In genomic region chr3:9730747-9731205, GRCh38 we compare ENCODE assay signal across 9 cellular contexts. TPM values are rescaled to one million over a fixed set of nuclear protein-coding genes. Genes with fewer than 3 reads are reported as not detected.
DNase-seq lines count a peak whose midpoint lies in the region; ATAC-seq and TF ChIP-seq lines count a peak whose summit lies in the region.
"Had no signal": no experiment of that assay in that cellular context is flagged by ENCODE, and none has a peak within 500 bp of the region (broad histone marks: within the 10 kb centered on the region; RNA-seq: fewer than 3 reads in every experiment).

No MANE protein-coding gene starts in this region.

- peak overlapping the region; percentile 62 for H2AFZ ChIP-seq in neural cell (ENCODE audit: low read depth, low read length)

- no peaks in the 10 kb centered on the region for H3K36me3 ChIP-seq in neural cell (ENCODE audit: insufficient read depth, low read length)

- no peak for TF ChIP-seq RAD21 in neural cell (conservative IDR thresholded peaks at IDR 0.05)

- H3K27ac ChIP-seq in neural cell (ENCODE audit: low read length), result peak overlapping the region; percentile 94

- peak overlapping the region; percentile 57 for H3K4me3 ChIP-seq in epithelial cell of esophagus (ENCODE audit: low read length)
- H3K4me3 ChIP-seq in neural cell (ENCODE audit: low read length), result peak overlapping the region; percentile 97

- H3K9me3 ChIP-seq in neural cell (ENCODE audit: low read length), result no peaks in the 10 kb centered on the region

- no peaks in the 10 kb centered on the region for H3K27me3 ChIP-seq in neural cell (ENCODE audit: insufficient read depth, low read depth, low read length)

- peak overlapping the region; percentile 92 for H3K9ac ChIP-seq in neural cell (ENCODE audit: low read length)

- H3K9me2 ChIP-seq in neural cell (ENCODE audit: insufficient read depth, low read length), result no peaks in the 10 kb centered on the region

- no peaks in the 10 kb centered on the region for H3F3A ChIP-seq in neural cell (ENCODE audit: insufficient read depth, low read length, poor library complexity, severe bottlenecking)

- peaks cover 23% of the 10 kb centered on the region for H3K79me2 ChIP-seq in neural cell (replicated peaks; ENCODE audit: insufficient read depth, low read length)

- H4K20me1 ChIP-seq in neural cell (ENCODE audit: insufficient read depth), result no peaks in the 10 kb centered on the region

- ATAC-seq in GM18517 (IDR thresholded peaks at IDR 0.05; ENCODE audit: unreplicated experiment), result peak; percentile 45
- peak; percentile 30 for ATAC-seq in HG02981 (IDR thresholded peaks at IDR 0.05; ENCODE audit: unreplicated experiment)

- H3K4me2 ChIP-seq in neural cell (ENCODE audit: low read length), result peak overlapping the region; percentile 45

- TF ChIP-seq CTCF in epithelial cell of esophagus (IDR thresholded peaks at IDR 0.05; ENCODE audit: insufficient read depth, low read depth, low read length, missing control alignments) (no peak), neural cell (IDR thresholded peaks at IDR 0.05; ENCODE audit: poor library complexity, severe bottlenecking) (no peak)

- DNase-seq in AG08396 (ENCODE audit: low spot score) (peak; percentile 34), OCI-M2 (lab: John Stamatoyannopoulos, UW; ENCODE audit: unreplicated experiment) (peak; percentile 80), epithelial cell of esophagus (ENCODE audit: low read depth) (no peak), occipital lobe (lab: John Stamatoyannopoulos, UW) (no peak), midbrain (lab: John Stamatoyannopoulos, UW) (no peak)

- no peak for TF ChIP-seq EP300 in neural cell (conservative IDR thresholded peaks at IDR 0.05; ENCODE audit: poor library complexity, severe bottlenecking)

TF ChIP-seq in neural cell, 6 proteins besides CTCF, POLR2A, EP300 and RAD21:
- TF ChIP-seq MXI1 (conservative IDR thresholded peaks at IDR 0.05; ENCODE audit: poor library complexity, severe bottlenecking) (no peak), TAF1 (IDR thresholded peaks at IDR 0.05; ENCODE audit: low read depth) (no peak), EZH2 (IDR thresholded peaks at IDR 0.05; ENCODE audit: borderline replicate concordance, insufficient read depth, low read length, poor library complexity, severe bottlenecking) (no peak), POLR2AphosphoS5 (IDR thresholded peaks at IDR 0.05) (no peak), SMC3 (conservative IDR thresholded peaks at IDR 0.05; ENCODE audit: poor library complexity) (no peak)
- TF ChIP-seq, protein P1, sequence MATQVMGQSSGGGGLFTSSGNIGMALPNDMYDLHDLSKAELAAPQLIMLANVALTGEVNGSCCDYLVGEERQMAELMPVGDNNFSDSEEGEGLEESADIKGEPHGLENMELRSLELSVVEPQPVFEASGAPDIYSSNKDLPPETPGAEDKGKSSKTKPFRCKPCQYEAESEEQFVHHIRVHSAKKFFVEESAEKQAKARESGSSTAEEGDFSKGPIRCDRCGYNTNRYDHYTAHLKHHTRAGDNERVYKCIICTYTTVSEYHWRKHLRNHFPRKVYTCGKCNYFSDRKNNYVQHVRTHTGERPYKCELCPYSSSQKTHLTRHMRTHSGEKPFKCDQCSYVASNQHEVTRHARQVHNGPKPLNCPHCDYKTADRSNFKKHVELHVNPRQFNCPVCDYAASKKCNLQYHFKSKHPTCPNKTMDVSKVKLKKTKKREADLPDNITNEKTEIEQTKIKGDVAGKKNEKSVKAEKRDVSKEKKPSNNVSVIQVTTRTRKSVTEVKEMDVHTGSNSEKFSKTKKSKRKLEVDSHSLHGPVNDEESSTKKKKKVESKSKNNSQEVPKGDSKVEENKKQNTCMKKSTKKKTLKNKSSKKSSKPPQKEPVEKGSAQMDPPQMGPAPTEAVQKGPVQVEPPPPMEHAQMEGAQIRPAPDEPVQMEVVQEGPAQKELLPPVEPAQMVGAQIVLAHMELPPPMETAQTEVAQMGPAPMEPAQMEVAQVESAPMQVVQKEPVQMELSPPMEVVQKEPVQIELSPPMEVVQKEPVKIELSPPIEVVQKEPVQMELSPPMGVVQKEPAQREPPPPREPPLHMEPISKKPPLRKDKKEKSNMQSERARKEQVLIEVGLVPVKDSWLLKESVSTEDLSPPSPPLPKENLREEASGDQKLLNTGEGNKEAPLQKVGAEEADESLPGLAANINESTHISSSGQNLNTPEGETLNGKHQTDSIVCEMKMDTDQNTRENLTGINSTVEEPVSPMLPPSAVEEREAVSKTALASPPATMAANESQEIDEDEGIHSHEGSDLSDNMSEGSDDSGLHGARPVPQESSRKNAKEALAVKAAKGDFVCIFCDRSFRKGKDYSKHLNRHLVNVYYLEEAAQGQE (IDR thresholded peaks at IDR 0.05; ENCODE audit: borderline replicate concordance), result no peak

RNA-seq across cellular contexts. Expression of gene BRPF1, which starts 0.8 kb away (rescaled TPM):
- 14.9 and 18.0 TPM in 2 replicates for polyA plus RNA-seq in neural cell
- polyA minus RNA-seq in neural cell, result 30.0 and 30.9 TPM in 2 replicates
- 16.8 TPM for total RNA-seq in occipital lobe

RNA-seq across cellular contexts. Expression of gene OGG1, which starts 19.0 kb away (rescaled TPM):
- 34.4 and 40.3 TPM in 2 replicates for polyA plus RNA-seq in neural cell
- 60.5 and 73.5 TPM in 2 replicates for polyA minus RNA-seq in neural cell
- total RNA-seq in occipital lobe, result 61.3 TPM

RNA-seq across cellular contexts. Expression of gene CPNE9, which starts 27.1 kb away (rescaled TPM):
- 0.32 TPM in 1 of 2 replicates, not detected in the other for polyA plus RNA-seq in neural cell
- polyA minus RNA-seq in neural cell, result not detected in 2 replicates
- 0.31 TPM for total RNA-seq in occipital lobe
- total RNA-seq: M059J had no signal

RNA-seq across cellular contexts. Expression of gene CAMK1, which starts 39.0 kb away (rescaled TPM):
- polyA plus RNA-seq in neural cell, result 18.7 and 21.3 TPM in 2 replicates
- 6.1 and 12.4 TPM in 2 replicates for polyA minus RNA-seq in neural cell
- total RNA-seq in occipital lobe, result 56.1 TPM

Comparison
In these comparisons a context has a peak if more than half of its experiments do, and no peak if none do; other contexts are left out.
1. DNase-seq: peak in AG08396 (single experiment) and OCI-M2 (single experiment); none in epithelial cell of esophagus (single experiment), occipital lobe (single experiment) and midbrain (single experiment).